In the genomic region with DNA sequence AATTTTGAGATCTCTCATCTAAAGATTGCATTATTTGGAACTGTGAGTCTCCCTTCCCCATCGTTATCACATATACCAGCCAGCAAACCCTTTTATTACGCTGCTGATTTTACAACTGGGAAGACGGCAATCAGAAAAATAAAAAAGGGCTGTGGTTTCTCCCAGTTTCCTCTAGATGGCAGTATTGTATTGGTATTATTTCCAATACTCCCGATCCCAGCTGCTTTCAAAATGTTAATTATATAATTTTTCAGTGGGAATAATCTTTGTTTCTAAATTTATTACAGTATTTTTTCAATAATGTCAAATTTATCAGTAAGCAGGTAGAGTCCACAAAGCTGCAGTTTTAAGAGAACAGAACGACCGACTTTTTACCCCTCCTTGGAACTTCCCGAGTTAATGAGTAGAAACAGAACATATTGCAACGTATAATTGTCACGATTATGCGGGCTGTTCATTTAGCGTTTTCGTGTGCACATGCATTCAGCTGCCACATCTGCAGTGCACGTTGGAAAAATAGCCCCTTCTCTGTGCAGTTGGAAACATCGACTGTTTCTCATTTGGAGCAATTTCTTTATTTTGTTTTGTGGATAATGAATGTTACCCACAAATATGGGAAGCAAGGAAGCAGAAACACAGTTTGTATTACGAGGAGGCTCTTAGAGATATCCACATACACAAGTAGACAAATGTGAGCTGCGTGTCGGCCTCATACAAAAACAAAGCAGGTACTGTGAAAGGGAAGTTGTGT, we compare ENCODE assay signal across 8 cellular contexts.
DNase-seq lines count a peak whose midpoint lies in the region; ATAC-seq and TF ChIP-seq lines count a peak whose summit lies in the region.

No MANE protein-coding gene starts in this region.

- H2AFZ ChIP-seq in KMS-11 (ENCODE audit: low read depth), result no peak overlapping the region

- no peaks in the 10 kb centered on the region for H3K79me2 ChIP-seq in KMS-11 (ENCODE audit: insufficient read depth, low read depth)

- ATAC-seq in GM18861 (IDR thresholded peaks at IDR 0.05; ENCODE audit: unreplicated experiment), result no peak

- no peaks in the 10 kb centered on the region for H4K20me1 ChIP-seq in KMS-11 (ENCODE audit: insufficient read depth)

- no peak overlapping the region for H3K4me2 ChIP-seq in KMS-11

- H3K4me1 ChIP-seq in KMS-11 (ENCODE audit: low read depth, poor library complexity, severe bottlenecking), result no peaks in the 10 kb centered on the region

- H3K4me3 ChIP-seq in KMS-11 (IDR thresholded peaks at IDR 0.05; ENCODE audit: insufficient read depth, low read depth, low read length), result no peak overlapping the region
- H3K4me3 ChIP-seq in fibroblast of villous mesenchyme (ENCODE audit: low read depth, low read length), result peak overlapping the region; percentile 39

- TF ChIP-seq CTCF in KMS-11 (conservative IDR thresholded peaks at IDR 0.05; ENCODE audit: low read depth, low read length) (peak; percentile 68), fibroblast of villous mesenchyme (IDR thresholded peaks at IDR 0.05; ENCODE audit: insufficient read depth, low read depth, low read length) (peak; percentile 55)

- no peak overlapping the region for H3K27ac ChIP-seq in KMS-11

- no peak overlapping the region for H3K9ac ChIP-seq in KMS-11

- no peaks in the 10 kb centered on the region for H3K27me3 ChIP-seq in KMS-11 (ENCODE audit: insufficient read depth, low read depth)

- DNase-seq in NCI-H524 (lab: John Stamatoyannopoulos, UW) (peak; percentile 28 to 69), NCI-H524 treated with DMSO at 0.1 percent for 48 hours (lab: John Stamatoyannopoulos, UW) (no peak), SKM-1 (lab: John Stamatoyannopoulos, UW; ENCODE audit: unreplicated experiment) (peak; percentile 44), fibroblast of villous mesenchyme (ENCODE audit: low read depth) (peak; percentile 32), putamen (ENCODE audit: low spot score) (peak; percentile 36)
- no peak for DNase-seq in stimulated activated CD4-positive, alpha-beta T cell treated with anti-CD3 and anti-CD28 coated beads, Interleukin-15, amount 100 ng/mL, for 24 hours

- H3K36me3 ChIP-seq in KMS-11 (ENCODE audit: insufficient read depth), result no peaks in the 10 kb centered on the region

Comparison
In these comparisons a context has a peak if more than half of its experiments do, and no peak if none do; other contexts are left out.
1. DNase-seq: peak in NCI-H524 (2 of 2), SKM-1 (single experiment), fibroblast of villous mesenchyme (single experiment) and putamen (single experiment); none in NCI-H524 treated with DMSO at 0.1 percent for 48 hours (single experiment) and stimulated activated CD4-positive, alpha-beta T cell treated with anti-CD3 and anti-CD28 coated beads, Interleukin-15, amount 100 ng/mL, for 24 hours (single experiment).